ENCODE assay signal across 31 cellular contexts in genomic region chr13:66037096-66037495, GRCh38.
"Had no signal": no experiment of that assay in that cellular context is flagged by ENCODE, and none has a peak within 500 bp of the region (broad histone marks: within the 10 kb centered on the region; RNA-seq: fewer than 3 reads in every experiment).

No MANE protein-coding gene starts in this region.

- H3K27me3 ChIP-seq: adrenal gland, body of pancreas, brain microvascular endothelial cell, breast epithelium had no signal

- H3K9me3 ChIP-seq: adrenal gland, body of pancreas, breast epithelium had no signal

- H3K27ac ChIP-seq: adrenal gland, body of pancreas, brain microvascular endothelial cell, breast epithelium, VCaP had no signal

- H3K4me3 ChIP-seq: adrenal gland, body of pancreas, breast epithelium had no signal

- ATAC-seq: activated CD8-positive, alpha-beta T cell treated with anti-CD3 and anti-CD28 coated beads for 36 hours; activated naive CD4-positive, alpha-beta T cell treated with anti-CD3 and anti-CD28 coated beads, Interleukin-2, amount 50 U/mL, for 72 hours; activated T-cell treated with anti-CD3 and anti-CD28 coated beads, Interleukin-2, amount 50 U/mL, for 4 hours; activated T-cell treated with anti-CD3 and anti-CD28 coated beads, Interleukin-2, amount 50 U/mL, for 72 hours; activated T-helper 17 cell treated with anti-CD3 and anti-CD28 coated beads, Interleukin-2, amount 50 U/mL, for 72 hours; body of pancreas had no signal

- H3K4me1 ChIP-seq: adrenal gland, breast epithelium had no signal

- H3K36me3 ChIP-seq: adrenal gland, brain microvascular endothelial cell, breast epithelium had no signal

- DNase-seq: activated B cell treated with CpG ODN at 0.5 μM for 24 hours; activated CD4-positive, alpha-beta memory T cell treated with anti-CD3 and anti-CD28 coated beads for 36 hours; activated CD4-positive, alpha-beta T cell treated with anti-CD3 and anti-CD28 coated beads for 4 hours; activated CD4-positive, alpha-beta T cell treated with anti-CD3 and anti-CD28 coated beads, Interleukin-2, amount 10 ng/mL, durations not matched to agents 24 days and 14 days; activated CD4-positive, alpha-beta T cell treated with anti-CD3 and anti-CD28 coated beads, Interleukin-2, amount 50 U/mL, for 1 hour; activated CD4-positive, alpha-beta T cell treated with anti-CD3 and anti-CD28 coated beads, Interleukin-2, amount 50 U/mL, for 4 hours; activated CD4-positive, CD25-positive, alpha-beta regulatory T cell treated with anti-CD3 and anti-CD28 coated beads, Interleukin-2, amount 50 U/mL, for 72 hours; activated CD8-positive, alpha-beta memory T cell treated with anti-CD3 and anti-CD28 coated beads, Interleukin-2, amount 50 U/mL, for 4 hours; activated CD8-positive, alpha-beta T cell treated with anti-CD3 and anti-CD28 coated beads for 36 hours; activated effector memory CD4-positive, alpha-beta T cell treated with anti-CD3 and anti-CD28 coated beads, Interleukin-2, amount 50 U/mL, for 16 hours; activated gamma-delta T cell treated with Interleukin-2 at 50 U/mL for 16 hours; activated naive CD4-positive, alpha-beta T cell; activated naive CD4-positive, alpha-beta T cell treated with anti-CD3 and anti-CD28 coated beads for 36 hours; activated naive CD4-positive, alpha-beta T cell treated with anti-CD3 and anti-CD28 coated beads, Interleukin-2, amount 50 U/mL, for 16 hours; activated naive CD8-positive, alpha-beta T cell treated with anti-CD3 and anti-CD28 coated beads for 36 hours; activated T-cell treated with anti-CD3 and anti-CD28 coated beads for 4 hours; activated T-cell treated with anti-CD3 and anti-CD28 coated beads, Interleukin-2, amount 50 U/mL, for 1 hour; activated T-cell treated with anti-CD3 and anti-CD28 coated beads, Interleukin-2, amount 50 U/mL, for 4 hours; activated T-cell treated with anti-CD3 and anti-CD28 coated beads, Interleukin-2, amount 50 U/mL, for 72 hours; adrenal gland; amniotic stem cell; aorta; body of pancreas; brain microvascular endothelial cell; central memory CD4-positive, alpha-beta T cell; T-helper 2 cell; T-helper 9 cell had no signal
